1 cellular context compared by ENCODE assay signal in the genomic region with DNA sequence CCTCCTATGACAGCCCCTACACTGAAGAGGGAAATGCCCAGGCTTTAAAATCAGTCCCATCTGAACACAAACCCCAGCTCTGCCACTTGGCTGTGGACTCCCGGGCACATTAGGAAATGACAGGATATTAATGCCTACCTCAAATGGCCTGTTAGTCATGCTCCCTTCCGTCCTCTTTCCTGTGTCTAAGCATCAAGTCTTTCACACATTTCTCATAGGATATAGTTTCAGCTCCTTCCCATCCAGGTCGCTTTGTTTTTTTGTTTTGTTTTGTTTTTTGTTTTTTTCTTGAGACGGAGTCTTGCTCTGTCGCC.
TF ChIP-seq lines count a peak whose summit lies in the region.

No MANE protein-coding gene starts in this region.

TF ChIP-seq in SK-N-SH treated with all-trans-retinoic acid at 6 μM for 48 hours, 23 proteins besides CTCF, POLR2A, EP300 and RAD21 (continued from another document):
- TF ChIP-seq, protein P1, sequence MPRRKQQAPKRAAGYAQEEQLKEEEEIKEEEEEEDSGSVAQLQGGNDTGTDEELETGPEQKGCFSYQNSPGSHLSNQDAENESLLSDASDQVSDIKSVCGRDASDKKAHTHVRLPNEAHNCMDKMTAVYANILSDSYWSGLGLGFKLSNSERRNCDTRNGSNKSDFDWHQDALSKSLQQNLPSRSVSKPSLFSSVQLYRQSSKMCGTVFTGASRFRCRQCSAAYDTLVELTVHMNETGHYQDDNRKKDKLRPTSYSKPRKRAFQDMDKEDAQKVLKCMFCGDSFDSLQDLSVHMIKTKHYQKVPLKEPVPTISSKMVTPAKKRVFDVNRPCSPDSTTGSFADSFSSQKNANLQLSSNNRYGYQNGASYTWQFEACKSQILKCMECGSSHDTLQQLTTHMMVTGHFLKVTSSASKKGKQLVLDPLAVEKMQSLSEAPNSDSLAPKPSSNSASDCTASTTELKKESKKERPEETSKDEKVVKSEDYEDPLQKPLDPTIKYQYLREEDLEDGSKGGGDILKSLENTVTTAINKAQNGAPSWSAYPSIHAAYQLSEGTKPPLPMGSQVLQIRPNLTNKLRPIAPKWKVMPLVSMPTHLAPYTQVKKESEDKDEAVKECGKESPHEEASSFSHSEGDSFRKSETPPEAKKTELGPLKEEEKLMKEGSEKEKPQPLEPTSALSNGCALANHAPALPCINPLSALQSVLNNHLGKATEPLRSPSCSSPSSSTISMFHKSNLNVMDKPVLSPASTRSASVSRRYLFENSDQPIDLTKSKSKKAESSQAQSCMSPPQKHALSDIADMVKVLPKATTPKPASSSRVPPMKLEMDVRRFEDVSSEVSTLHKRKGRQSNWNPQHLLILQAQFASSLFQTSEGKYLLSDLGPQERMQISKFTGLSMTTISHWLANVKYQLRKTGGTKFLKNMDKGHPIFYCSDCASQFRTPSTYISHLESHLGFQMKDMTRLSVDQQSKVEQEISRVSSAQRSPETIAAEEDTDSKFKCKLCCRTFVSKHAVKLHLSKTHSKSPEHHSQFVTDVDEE (CRISPR knock-in tag; IDR thresholded peaks at IDR 0.05), result no peak
